Comparison of ENCODE assay signal across 20 cellular contexts in the genomic region with DNA sequence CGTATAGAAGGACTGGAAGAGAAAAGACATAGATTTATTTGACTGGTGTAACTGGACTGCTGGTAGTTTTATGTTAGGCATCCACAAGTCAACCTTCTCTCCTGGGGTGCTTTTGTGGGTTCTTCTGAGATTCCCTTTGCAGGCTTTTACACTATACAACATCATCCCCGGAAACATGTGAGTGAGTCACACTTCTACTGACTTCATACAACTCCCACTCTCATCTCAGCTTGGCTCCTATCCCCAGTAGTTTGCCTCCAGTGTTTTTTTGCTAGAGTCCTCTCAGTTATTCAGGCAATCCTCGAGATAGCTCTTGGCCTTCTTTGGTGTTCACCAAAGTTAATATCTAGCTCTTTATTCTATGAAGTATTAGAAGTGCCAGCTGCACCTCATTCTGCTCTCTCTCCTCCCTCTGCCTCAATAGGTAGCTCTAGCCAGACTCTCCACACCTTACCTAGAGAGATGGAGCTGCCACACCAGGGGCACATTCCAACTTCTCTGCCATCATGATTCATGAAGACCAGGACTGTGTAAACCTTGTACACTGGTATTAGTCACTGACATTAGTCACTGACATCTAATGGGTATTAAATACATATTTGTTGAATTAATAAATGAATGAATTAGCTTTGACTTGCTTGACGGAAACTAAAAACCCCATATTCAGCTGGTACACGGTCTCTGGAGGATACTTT.
DNase-seq lines count a peak whose midpoint lies in the region; ATAC-seq, FAIRE-seq and TF ChIP-seq lines count a peak whose summit lies in the region.
"Had no signal": no experiment of that assay in that cellular context is flagged by ENCODE, and none has a peak within 500 bp of the region (broad histone marks: within the 10 kb centered on the region; RNA-seq: fewer than 3 reads in every experiment).

No MANE protein-coding gene starts in this region.

- peaks cover 7% of the 10 kb centered on the region for H3K4me1 Mint-ChIP-seq in astrocyte (ENCODE audit: low read depth, unreplicated experiment)
- H3K4me1 Mint-ChIP-seq: mesothelial cell of epicardium had no signal

- no peaks in the 10 kb centered on the region for H3F3A ChIP-seq in SK-N-SH (replicated peaks; ENCODE audit: insufficient read depth)

- CTCF ChIA-PET in SK-N-SH (lab: Yijun Ruan, JAX), result no interaction called here

- no peaks in the 10 kb centered on the region for H3K36me3 ChIP-seq in SK-N-SH (replicated peaks in 1 of 2; ENCODE audit: control insufficient read depth in 1 of 2, insufficient read depth in 2 of 2, low read length in 1 of 2)
- no peaks in the 10 kb centered on the region for H3K36me3 ChIP-seq in astrocyte (ENCODE audit: insufficient read depth, low read length)
- no peaks in the 10 kb centered on the region for H3K36me3 ChIP-seq in Karpas-422 (ENCODE audit: insufficient read depth, low read length)
- H3K36me3 ChIP-seq: colonic mucosa had no signal

- no peak for TF ChIP-seq EP300 in SK-N-SH (IDR thresholded peaks at IDR 0.05; ENCODE audit: borderline replicate concordance in 1 of 2, low read depth in 1 of 2, low read length in 1 of 2)

- no peak overlapping the region for H3K4me3 ChIP-seq in SK-N-SH (ENCODE audit: low read depth in 2 of 2, low read length in 1 of 2)
- no peak overlapping the region for H3K4me3 ChIP-seq in astrocyte (ENCODE audit: insufficient read depth, low read depth, low read length)
- no peak overlapping the region for H3K4me3 ChIP-seq in Karpas-422 (ENCODE audit: low read length)
- H3K4me3 ChIP-seq: colonic mucosa had no signal

- H3K9me3 Mint-ChIP-seq in astrocyte (ENCODE audit: unreplicated experiment), result peaks cover 3% of the 10 kb centered on the region
- H3K9me3 Mint-ChIP-seq: type B pancreatic cell had no signal

- no peaks in the 10 kb centered on the region for H3K4me1 ChIP-seq in SK-N-SH (ENCODE audit: control insufficient read depth in 1 of 2, insufficient read depth in 2 of 2, low read depth in 1 of 2, low read length in 1 of 2)
- H3K4me1 ChIP-seq in astrocyte (ENCODE audit: insufficient read depth, low read length), result peaks cover 5% of the 10 kb centered on the region
- no peaks in the 10 kb centered on the region for H3K4me1 ChIP-seq in Karpas-422 (ENCODE audit: low read length)
- H3K4me1 ChIP-seq: colonic mucosa had no signal

- no peaks in the 10 kb centered on the region for H3K9me3 ChIP-seq in SK-N-SH
- H3K9me3 ChIP-seq in astrocyte (ENCODE audit: insufficient read depth, low read depth, low read length), result no peaks in the 10 kb centered on the region
- H3K9me3 ChIP-seq in Karpas-422 (ENCODE audit: low read length), result peaks cover 8% of the 10 kb centered on the region; the same call in 1 of the 2 replicates
- H3K9me3 ChIP-seq: colonic mucosa had no signal

- FAIRE-seq in astrocyte (lab: Jason Lieb, UNC), result no peak
- no peak for FAIRE-seq in urothelium cell line (lab: Jason Lieb, UNC)
- FAIRE-seq: kidney had no signal

- no peaks in the 10 kb centered on the region for H3K36me3 Mint-ChIP-seq in astrocyte (ENCODE audit: low read depth, unreplicated experiment)
- H3K36me3 Mint-ChIP-seq: mesothelial cell of epicardium, type B pancreatic cell had no signal

- DNase-seq in SK-N-SH (no peak), astrocyte (ENCODE audit: low read depth) (peak; percentile 55), hepatic stellate cell (ENCODE audit: low spot score) (peak; percentile 2), urothelium cell line (ENCODE audit: low spot score) (peak; percentile 9), iPS-NIHi7 (ENCODE audit: extremely low spot score) (no peak), Karpas-422 (no peak), NCI-H2227 (lab: John Stamatoyannopoulos, UW; ENCODE audit: unreplicated experiment) (no peak)
- DNase-seq: activated CD4-positive, CD25-positive, alpha-beta regulatory T cell treated with anti-CD3 and anti-CD28 coated beads, Interleukin-2, amount 50 U/mL, for 72 hours; activated effector memory CD4-positive, alpha-beta T cell treated with anti-CD3 and anti-CD28 coated beads, Interleukin-2, amount 50 U/mL, for 16 hours; colonic mucosa; DMS153; GOT3; kidney; SHP77 treated with DMSO at 0.1 percent for 48 hours; stimulated activated naive CD4-positive, alpha-beta T cell had no signal

- no peak for ATAC-seq in SK-N-SH treated with all-trans-retinoic acid at 6 μM for 48 hours

- H3K27ac Mint-ChIP-seq in astrocyte (ENCODE audit: unreplicated experiment), result peak overlapping the region; percentile 81
- H3K27ac Mint-ChIP-seq: mesothelial cell of epicardium, type B pancreatic cell had no signal

- no peaks in the 10 kb centered on the region for H3K9me2 ChIP-seq in SK-N-SH
- no peaks in the 10 kb centered on the region for H3K9me2 ChIP-seq in Karpas-422 (replicated peaks; ENCODE audit: insufficient read depth, low read length)

- H3K4me3 Mint-ChIP-seq in astrocyte (ENCODE audit: unreplicated experiment), result no peak overlapping the region
- H3K4me3 Mint-ChIP-seq: mesothelial cell of epicardium, type B pancreatic cell had no signal

- no peak for TF ChIP-seq RAD21 in SK-N-SH (IDR thresholded peaks at IDR 0.05; ENCODE audit: low read length)

- no peak for TF ChIP-seq CTCF in SK-N-SH (IDR thresholded peaks at IDR 0.05)
- no peak for TF ChIP-seq CTCF in astrocyte (IDR thresholded peaks at IDR 0.05; ENCODE audit: insufficient read depth, low read depth, low read length)

- H3K27me3 ChIP-seq in SK-N-SH (ENCODE audit: insufficient read depth) (no peaks in the 10 kb centered on the region), astrocyte (ENCODE audit: insufficient read depth, low read length) (no peaks in the 10 kb centered on the region), Karpas-422 (ENCODE audit: low read length) (no peaks in the 10 kb centered on the region)
- H3K27me3 ChIP-seq: colonic mucosa had no signal

- H2AFZ ChIP-seq in SK-N-SH (ENCODE audit: low read depth) (no peak overlapping the region), astrocyte (ENCODE audit: low read depth, low read length) (no peak overlapping the region), Karpas-422 (ENCODE audit: low read length) (no peak overlapping the region)

- H3K9ac ChIP-seq in SK-N-SH, result no peak overlapping the region
- no peak overlapping the region for H3K9ac ChIP-seq in astrocyte (ENCODE audit: low read length)
- H3K9ac ChIP-seq in Karpas-422 (ENCODE audit: low read length), result no peak overlapping the region

- H3K4me2 ChIP-seq in SK-N-SH, result peak overlapping the region; percentile 33; the same call in 1 of the 2 replicates
- H3K4me2 ChIP-seq in astrocyte (ENCODE audit: low read length), result peak overlapping the region; percentile 13
- no peak overlapping the region for H3K4me2 ChIP-seq in Karpas-422 (ENCODE audit: low read depth, low read length, poor library complexity, severe bottlenecking)

- H4K20me1 ChIP-seq in SK-N-SH (ENCODE audit: insufficient read depth), result no peaks in the 10 kb centered on the region
- H4K20me1 ChIP-seq in astrocyte (ENCODE audit: insufficient read depth, low read length), result no peaks in the 10 kb centered on the region
- H4K20me1 ChIP-seq in Karpas-422 (ENCODE audit: insufficient read depth, low read depth, low read length), result no peaks in the 10 kb centered on the region

- POLR2A ChIA-PET in SK-N-SH (lab: Yijun Ruan, JAX), result no interaction called here

- WGBS in SK-N-SH (ENCODE audit: low lambda C conversion rate), result 2% methylated on average over 5 of the region's 5 CpGs

- H3K79me2 ChIP-seq in SK-N-SH (ENCODE audit: insufficient read depth) (no peaks in the 10 kb centered on the region), astrocyte (ENCODE audit: insufficient read depth, low read length) (no peaks in the 10 kb centered on the region), Karpas-422 (ENCODE audit: low read length) (no peaks in the 10 kb centered on the region)

- H3K27ac ChIP-seq in SK-N-SH (ENCODE audit: low read depth in 2 of 2, low read length in 1 of 2) (no peak overlapping the region), astrocyte (ENCODE audit: low read depth, low read length) (no peak overlapping the region), Karpas-422 (ENCODE audit: low read length) (no peak overlapping the region)
- H3K27ac ChIP-seq: 22Rv1, C4-2B, colonic mucosa had no signal

- H3K27me3 Mint-ChIP-seq in astrocyte (ENCODE audit: low read depth, unreplicated experiment), result no peaks in the 10 kb centered on the region
- H3K27me3 Mint-ChIP-seq: type B pancreatic cell had no signal

TF ChIP-seq in SK-N-SH, 30 proteins besides CTCF, POLR2A, EP300 and RAD21 (continues in another document):
- TF ChIP-seq RFX5 (IDR thresholded peaks at IDR 0.05; ENCODE audit: low read length) (no peak), NFIC (IDR thresholded peaks at IDR 0.05; ENCODE audit: borderline replicate concordance) (no peak), TAF1 (IDR thresholded peaks at IDR 0.05; ENCODE audit: borderline replicate concordance, low read depth, low read length) (no peak)
- TF ChIP-seq, protein P1, sequence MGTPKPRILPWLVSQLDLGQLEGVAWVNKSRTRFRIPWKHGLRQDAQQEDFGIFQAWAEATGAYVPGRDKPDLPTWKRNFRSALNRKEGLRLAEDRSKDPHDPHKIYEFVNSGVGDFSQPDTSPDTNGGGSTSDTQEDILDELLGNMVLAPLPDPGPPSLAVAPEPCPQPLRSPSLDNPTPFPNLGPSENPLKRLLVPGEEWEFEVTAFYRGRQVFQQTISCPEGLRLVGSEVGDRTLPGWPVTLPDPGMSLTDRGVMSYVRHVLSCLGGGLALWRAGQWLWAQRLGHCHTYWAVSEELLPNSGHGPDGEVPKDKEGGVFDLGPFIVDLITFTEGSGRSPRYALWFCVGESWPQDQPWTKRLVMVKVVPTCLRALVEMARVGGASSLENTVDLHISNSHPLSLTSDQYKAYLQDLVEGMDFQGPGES (IDR thresholded peaks at IDR 0.05; ENCODE audit: low read depth, low read length), result no peak

TF ChIP-seq in SK-N-SH treated with all-trans-retinoic acid at 6 μM for 48 hours, 23 proteins besides CTCF, POLR2A, EP300 and RAD21 (continues in another document):
- TF ChIP-seq, protein P2, sequence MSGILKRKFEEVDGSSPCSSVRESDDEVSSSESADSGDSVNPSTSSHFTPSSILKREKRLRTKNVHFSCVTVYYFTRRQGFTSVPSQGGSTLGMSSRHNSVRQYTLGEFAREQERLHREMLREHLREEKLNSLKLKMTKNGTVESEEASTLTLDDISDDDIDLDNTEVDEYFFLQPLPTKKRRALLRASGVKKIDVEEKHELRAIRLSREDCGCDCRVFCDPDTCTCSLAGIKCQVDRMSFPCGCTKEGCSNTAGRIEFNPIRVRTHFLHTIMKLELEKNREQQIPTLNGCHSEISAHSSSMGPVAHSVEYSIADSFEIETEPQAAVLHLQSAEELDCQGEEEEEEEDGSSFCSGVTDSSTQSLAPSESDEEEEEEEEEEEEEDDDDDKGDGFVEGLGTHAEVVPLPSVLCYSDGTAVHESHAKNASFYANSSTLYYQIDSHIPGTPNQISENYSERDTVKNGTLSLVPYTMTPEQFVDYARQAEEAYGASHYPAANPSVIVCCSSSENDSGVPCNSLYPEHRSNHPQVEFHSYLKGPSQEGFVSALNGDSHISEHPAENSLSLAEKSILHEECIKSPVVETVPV (CRISPR knock-in tag; IDR thresholded peaks at IDR 0.05), result no peak
- no peak for TF ChIP-seq GLIS3 (CRISPR knock-in tag; IDR thresholded peaks at IDR 0.05)

Comparison
In these comparisons a context has a peak if more than half of its experiments do, and no peak if none do; other contexts are left out.
1. DNase-seq: peak in astrocyte (single experiment), hepatic stellate cell (single experiment) and urothelium cell line (single experiment); none in SK-N-SH (single experiment), iPS-NIHi7 (single experiment), Karpas-422 (single experiment) and NCI-H2227 (single experiment).